Comparison of ENCODE assay signal across 26 cellular contexts in the genomic region with DNA sequence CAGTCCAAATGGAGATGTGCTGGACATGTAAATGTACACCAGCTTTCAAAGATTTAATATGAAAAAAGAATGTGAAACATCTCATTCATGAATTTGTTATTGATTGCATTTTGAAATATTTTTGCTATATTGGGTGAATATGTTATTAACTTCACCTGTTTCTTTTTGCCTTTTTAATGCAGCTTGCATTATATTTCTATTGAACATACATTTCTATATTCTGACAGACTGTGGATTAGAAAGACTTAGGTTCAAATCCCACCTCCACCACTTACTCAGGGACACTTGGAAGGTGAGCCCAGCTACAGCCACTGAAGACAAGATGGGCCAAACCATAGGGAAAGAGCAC. TPM values are rescaled to one million over a fixed set of nuclear protein-coding genes. Genes with fewer than 3 reads are reported as not detected.
"Had no signal": no experiment of that assay in that cellular context is flagged by ENCODE, and none has a peak within 500 bp of the region (broad histone marks: within the 10 kb centered on the region; RNA-seq: fewer than 3 reads in every experiment).

No MANE protein-coding gene starts in this region.

- H3K9me3 Mint-ChIP-seq: activated CD4-positive, alpha-beta T cell treated with anti-CD3 and anti-CD28 coated beads, Interleukin-2, amount 10 ng/mL, durations not matched to agents 7 days and 5 days; activated naive CD8-positive, alpha-beta T cell treated with anti-CD3 and anti-CD28 coated beads, Interleukin-2, amount 50 U/mL, for 24 hours; activated T-cell treated with anti-CD3 and anti-CD28 coated beads, Interleukin-2, amount 50 U/mL, for 24 hours; activated T-helper 2 cell treated with anti-CD3 and anti-CD28 coated beads, Interferon-gamma antibody, Interleukin-2, Interleukin-4, amounts not matched to agents 10 μg/mL and 5 μg/mL and 100 μg/mL, durations not matched to agents 14 hours and 24 hours and 36 hours; brain; T-helper 1 cell treated with Interleukin-12 subunit alpha and Interleukin-12 subunit beta and Interleukin-4 antibody, amounts not matched to agents 30 μg/mL and 1 μg/mL, for 36 hours; T-helper 2 cell treated with Interferon-gamma antibody and Interleukin-4, amounts not matched to agents 5 μg/mL and 100 μg/mL, for 36 hours had no signal

- H3K27ac ChIP-seq: Peyer's patch, SJSA1 had no signal

- H3K4me3 Mint-ChIP-seq: activated CD4-positive, alpha-beta T cell treated with anti-CD3 and anti-CD28 coated beads, Interleukin-2, amount 10 ng/mL, durations not matched to agents 7 days and 5 days; activated CD8-positive, alpha-beta T cell treated with anti-CD3 and anti-CD28 coated beads, Interleukin-2, amount 10 ng/mL, durations not matched to agents 7 days and 5 days; activated naive CD8-positive, alpha-beta T cell; activated naive CD8-positive, alpha-beta T cell treated with anti-CD3 and anti-CD28 coated beads, Interleukin-2, amount 50 U/mL, for 24 hours; activated T-cell treated with anti-CD3 and anti-CD28 coated beads, Interleukin-2, amount 50 U/mL, for 24 hours; T-helper 1 cell treated with Interleukin-12 subunit alpha and Interleukin-12 subunit beta and Interleukin-4 antibody, amounts not matched to agents 30 μg/mL and 1 μg/mL, for 36 hours; T-helper 2 cell treated with Interferon-gamma antibody and Interleukin-4, amounts not matched to agents 5 μg/mL and 100 μg/mL, for 36 hours had no signal

- FAIRE-seq: bronchial epithelial cell, TTC549 had no signal

- H3K36me3 Mint-ChIP-seq: activated naive CD8-positive, alpha-beta T cell; brain had no signal

- H3K27ac Mint-ChIP-seq: activated CD8-positive, alpha-beta T cell treated with anti-CD3 and anti-CD28 coated beads, Interleukin-2, amount 10 ng/mL, durations not matched to agents 7 days and 5 days; activated naive CD8-positive, alpha-beta T cell; activated T-helper 2 cell treated with anti-CD3 and anti-CD28 coated beads, Interferon-gamma antibody, Interleukin-2, Interleukin-4, amounts not matched to agents 10 μg/mL and 5 μg/mL and 100 μg/mL, durations not matched to agents 14 hours and 24 hours and 36 hours; T-helper 1 cell treated with Interleukin-12 subunit alpha and Interleukin-12 subunit beta and Interleukin-4 antibody, amounts not matched to agents 30 μg/mL and 1 μg/mL, for 36 hours; T-helper 2 cell treated with Interferon-gamma antibody and Interleukin-4, amounts not matched to agents 5 μg/mL and 100 μg/mL, for 36 hours had no signal

- H3K9me3 ChIP-seq: Peyer's patch, SJSA1, SK-N-SH had no signal

- H3K4me1 ChIP-seq: Peyer's patch had no signal

- H3K36me3 ChIP-seq: Peyer's patch, SJSA1 had no signal

- DNase-seq: activated gamma-delta T cell; activated naive CD4-positive, alpha-beta T cell treated with Interleukin-2 at 50 U/mL for 16 hours; activated T-cell treated with anti-CD3 and anti-CD28 coated beads, Interleukin-2, amount 50 U/mL, for 24 hours; cerebellar nuclear complex; NCI-H1048; NCI-H1105 treated with DMSO at 0.1 percent for 48 hours; NCI-H1436; NCI-H1694; NCI-H1930; NCI-H2081 treated with DMSO at 0.1 percent for 48 hours; NCI-H446 treated with DMSO at 0.1 percent for 48 hours; Peyer's patch; SHP77 treated with DMSO at 0.1 percent for 48 hours; SK-N-SH had no signal

- H3K4me3 ChIP-seq: Peyer's patch, SJSA1 had no signal

- H3K9ac ChIP-seq: SK-N-SH had no signal

- H3K27me3 Mint-ChIP-seq: brain had no signal

- H3K27me3 ChIP-seq: Peyer's patch had no signal

- ATAC-seq: activated CD8-positive, alpha-beta T cell treated with anti-CD3 and anti-CD28 coated beads, Interleukin-2, amount 10 ng/mL, durations not matched to agents 7 days and 5 days; activated naive CD8-positive, alpha-beta T cell treated with anti-CD3 and anti-CD28 coated beads, Interleukin-2, amount 50 U/mL, for 24 hours had no signal

RNA-seq across cellular contexts. Expression of gene LRRN2, which starts 37.8 kb away (rescaled TPM):
- total RNA-seq: activated CD4-positive, alpha-beta T cell treated with anti-CD3 and anti-CD28 coated beads, Interleukin-2, amount 10 ng/mL, durations not matched to agents 7 days and 5 days; activated CD8-positive, alpha-beta T cell treated with anti-CD3 and anti-CD28 coated beads, Interleukin-2, amount 10 ng/mL, durations not matched to agents 7 days and 5 days; activated T-helper 2 cell treated with anti-CD3 and anti-CD28 coated beads, Interferon-gamma antibody, Interleukin-2, Interleukin-4, amounts not matched to agents 10 μg/mL and 5 μg/mL and 100 μg/mL, durations not matched to agents 14 hours and 24 hours and 36 hours; bronchial epithelial cell; MCF 10A; SJSA1 had no signal
- polyA plus RNA-seq: SK-N-SH had no signal
